Comparison of ENCODE assay signal across 18 cellular contexts in the genomic region with DNA sequence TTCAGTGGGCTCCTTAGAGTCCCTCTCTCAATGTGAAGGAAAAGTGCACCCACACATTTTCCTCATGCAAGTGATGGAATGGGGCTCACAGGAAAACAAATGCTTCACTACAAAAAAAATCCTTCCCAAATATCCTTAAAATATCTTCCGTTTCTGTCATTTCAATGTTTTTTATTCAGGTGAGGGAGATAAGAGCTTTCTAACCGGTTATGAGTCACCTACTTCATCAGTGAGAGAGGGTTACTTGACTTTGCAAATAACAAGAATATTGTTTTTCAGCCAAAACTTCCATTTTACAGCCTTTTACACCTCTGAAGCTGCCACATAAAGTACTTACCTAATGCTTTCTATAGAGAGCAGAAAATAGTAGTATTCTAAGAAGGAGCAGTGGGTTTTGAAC.
"Had no signal": no experiment of that assay in that cellular context is flagged by ENCODE, and none has a peak within 500 bp of the region (broad histone marks: within the 10 kb centered on the region; RNA-seq: fewer than 3 reads in every experiment).

No MANE protein-coding gene starts in this region.

- H3K4me1 ChIP-seq: body of pancreas had no signal

- H3K4me1 Mint-ChIP-seq: natural killer cell had no signal

- DNase-seq: activated CD4-positive, alpha-beta T cell treated with anti-CD3 and anti-CD28 coated beads, Interleukin-2, amount 10 ng/mL, durations not matched to agents 24 days and 14 days; activated CD4-positive, CD25-positive, alpha-beta regulatory T cell; activated CD8-positive, alpha-beta T cell treated with anti-CD3 and anti-CD28 coated beads, Interleukin-2, amount 10 ng/mL, durations not matched to agents 7 days and 5 days; activated naive CD4-positive, alpha-beta T cell treated with anti-CD3 and anti-CD28 coated beads for 36 hours; activated T-cell treated with anti-CD3 and anti-CD28 coated beads, Interleukin-2, amount 50 U/mL, for 24 hours; body of pancreas; caudate nucleus; dorsolateral prefrontal cortex; foreskin melanocyte; kidney glomerular epithelial cell; natural killer cell; spleen; stimulated activated CD4-positive, alpha-beta T cell treated with anti-CD3 and anti-CD28 coated beads, Interleukin-4, amount 100 ng/mL, for 4 hours; T-helper 1 cell; T1000 had no signal

- H3K4me3 Mint-ChIP-seq: activated CD4-positive, alpha-beta T cell treated with anti-CD3 and anti-CD28 coated beads, Interleukin-2, amount 10 ng/mL, durations not matched to agents 24 days and 14 days; activated CD8-positive, alpha-beta T cell treated with anti-CD3 and anti-CD28 coated beads, Interleukin-2, amount 10 ng/mL, durations not matched to agents 7 days and 5 days; activated naive CD4-positive, alpha-beta T cell treated with anti-CD3 and anti-CD28 coated beads for 36 hours; activated T-cell treated with anti-CD3 and anti-CD28 coated beads, Interleukin-2, amount 50 U/mL, for 24 hours; natural killer cell; stimulated activated memory B cell treated with anti-CD40 and anti-IgM and Interleukin-4, amounts not matched to agents 10 μg/mL and 1 μg/mL and 100 μg/mL, for 72 hours had no signal

- H3K9me3 ChIP-seq: body of pancreas, neutrophil, spleen had no signal

- H3K36me3 Mint-ChIP-seq: natural killer cell; stimulated activated memory B cell treated with anti-CD40 and anti-IgM and Interleukin-4, amounts not matched to agents 10 μg/mL and 1 μg/mL and 100 μg/mL, for 72 hours had no signal

- H3K27me3 Mint-ChIP-seq: activated T-cell treated with anti-CD3 and anti-CD28 coated beads, Interleukin-2, amount 50 U/mL, for 24 hours; stimulated activated memory B cell treated with anti-CD40 and anti-IgM and Interleukin-4, amounts not matched to agents 10 μg/mL and 1 μg/mL and 100 μg/mL, for 72 hours had no signal

- H3K4me3 ChIP-seq: body of pancreas, dorsolateral prefrontal cortex, spleen had no signal

- H3K27ac Mint-ChIP-seq: activated CD4-positive, alpha-beta T cell treated with anti-CD3 and anti-CD28 coated beads, Interleukin-2, amount 10 ng/mL, durations not matched to agents 24 days and 14 days; activated CD8-positive, alpha-beta T cell treated with anti-CD3 and anti-CD28 coated beads, Interleukin-2, amount 10 ng/mL, durations not matched to agents 7 days and 5 days; activated naive CD4-positive, alpha-beta T cell treated with anti-CD3 and anti-CD28 coated beads for 36 hours; activated T-cell treated with anti-CD3 and anti-CD28 coated beads, Interleukin-2, amount 50 U/mL, for 24 hours; activated T-helper 2 cell treated with anti-CD3 and anti-CD28 coated beads, Interferon-gamma antibody, Interleukin-2, Interleukin-4, amounts not matched to agents 10 μg/mL and 5 μg/mL and 100 μg/mL, durations not matched to agents 14 hours and 24 hours and 36 hours; natural killer cell; stimulated activated memory B cell treated with anti-CD40 and anti-IgM and Interleukin-4, amounts not matched to agents 10 μg/mL and 1 μg/mL and 100 μg/mL, for 72 hours had no signal

- H3K27ac ChIP-seq: body of pancreas, dorsolateral prefrontal cortex, neutrophil, spleen had no signal

- H3K36me3 ChIP-seq: neutrophil, spleen had no signal

- ATAC-seq: activated CD8-positive, alpha-beta T cell treated with anti-CD3 and anti-CD28 coated beads, Interleukin-2, amount 10 ng/mL, durations not matched to agents 7 days and 5 days; body of pancreas; natural killer cell; stimulated activated memory B cell treated with anti-CD40 and anti-IgM and Interleukin-4, amounts not matched to agents 10 μg/mL and 1 μg/mL and 100 μg/mL, for 72 hours had no signal

- H3K27me3 ChIP-seq: body of pancreas, dorsolateral prefrontal cortex, spleen had no signal

- H3K9me3 Mint-ChIP-seq: activated naive CD4-positive, alpha-beta T cell treated with anti-CD3 and anti-CD28 coated beads for 36 hours; activated T-cell treated with anti-CD3 and anti-CD28 coated beads, Interleukin-2, amount 50 U/mL, for 24 hours; activated T-helper 2 cell treated with anti-CD3 and anti-CD28 coated beads, Interferon-gamma antibody, Interleukin-2, Interleukin-4, amounts not matched to agents 10 μg/mL and 5 μg/mL and 100 μg/mL, durations not matched to agents 14 hours and 24 hours and 36 hours; natural killer cell; stimulated activated memory B cell treated with anti-CD40 and anti-IgM and Interleukin-4, amounts not matched to agents 10 μg/mL and 1 μg/mL and 100 μg/mL, for 72 hours had no signal
